14 cellular contexts compared by ENCODE assay signal in genomic region chr3:161915283-161915682, GRCh38.
A peak's percentile ranks its signal among the peaks of the same experiment; 100 is the strongest.
DNase-seq lines count a peak whose midpoint lies in the region; ATAC-seq and TF ChIP-seq lines count a peak whose summit lies in the region.
"Had no signal": no experiment of that assay in that cellular context is flagged by ENCODE, and none has a peak within 500 bp of the region (broad histone marks: within the 10 kb centered on the region; RNA-seq: fewer than 3 reads in every experiment).

No MANE protein-coding gene starts in this region.

- H3K9me3 ChIP-seq in BE2C, result no peaks in the 10 kb centered on the region
- H3K9me3 ChIP-seq: upper lobe of right lung had no signal

- H3K79me2 ChIP-seq in mesendoderm (ENCODE audit: control insufficient read depth, insufficient read depth, low read length), result no peaks in the 10 kb centered on the region

- peak; percentile 33 for ATAC-seq in SK-N-SH treated with all-trans-retinoic acid at 6 μM for 48 hours
- ATAC-seq: natural killer cell treated with Interleukin-12 subunit alpha and Interleukin-12 subunit beta and Interleukin-15 and Interleukin-18, amount 100 ng/mL, for 72 hours; stimulated activated effector memory CD8-positive, alpha-beta T cell treated with anti-CD3 and anti-CD28 coated beads, Interleukin-12 subunit alpha, Interleukin-12 subunit beta, amount 100 ng/mL, for 72 hours had no signal

- no peaks in the 10 kb centered on the region for H3K79me1 ChIP-seq in mesendoderm (ENCODE audit: low read length)

- no peak overlapping the region for H3K4me2 ChIP-seq in mesendoderm (ENCODE audit: low read length)

- DNase-seq in BE2C, result peak; percentile 46
- DNase-seq in NCI-H1092 (lab: John Stamatoyannopoulos, UW), result peak; percentile 31
- DNase-seq in mesendoderm, result no peak
- DNase-seq in DMS79 (lab: John Stamatoyannopoulos, UW), result no peak
- DNase-seq in ureter (ENCODE audit: low spot score), result no peak
- DNase-seq in cerebellar nuclear complex (lab: John Stamatoyannopoulos, UW), result no peak
- DNase-seq in kidney tubule cell (ENCODE audit: low spot score), result no peak
- DNase-seq: activated gamma-delta T cell treated with Interleukin-2 at 50 U/mL for 16 hours; effector memory CD4-positive, alpha-beta T cell; NCI-H2029 treated with DMSO at 0.1 percent for 48 hours; upper lobe of right lung had no signal

- H2AK5ac ChIP-seq in mesendoderm (ENCODE audit: low read length), result no peak overlapping the region

- H3K27ac ChIP-seq in mesendoderm (ENCODE audit: low read depth, low read length), result no peak overlapping the region
- H3K27ac ChIP-seq: upper lobe of right lung had no signal

- no peak overlapping the region for H3K9ac ChIP-seq in mesendoderm (ENCODE audit: low read length)

- peak overlapping the region; percentile 51 for H3K18ac ChIP-seq in mesendoderm (ENCODE audit: low read length)

- TF ChIP-seq CTCF in BE2C (IDR thresholded peaks at IDR 0.05; ENCODE audit: low read depth, low read length), result no peak

- no peak overlapping the region for H4K8ac ChIP-seq in mesendoderm (ENCODE audit: low read depth, low read length)

- no peaks in the 10 kb centered on the region for H3K36me3 ChIP-seq in BE2C
- no peaks in the 10 kb centered on the region for H3K36me3 ChIP-seq in mesendoderm (ENCODE audit: control insufficient read depth, insufficient read depth, low read length)
- H3K36me3 ChIP-seq: upper lobe of right lung had no signal

- H3K4ac ChIP-seq in mesendoderm (ENCODE audit: low read depth, low read length), result no peak overlapping the region

- H3K4me1 ChIP-seq in BE2C (peaks cover 12% of the 10 kb centered on the region), mesendoderm (ENCODE audit: control insufficient read depth, low read depth, low read length) (no peaks in the 10 kb centered on the region)
- H3K4me1 ChIP-seq: upper lobe of right lung had no signal

- H3K27me3 ChIP-seq in BE2C (no peaks in the 10 kb centered on the region), mesendoderm (ENCODE audit: insufficient read depth, low read length, poor library complexity) (no peaks in the 10 kb centered on the region)
- H3K27me3 ChIP-seq: upper lobe of right lung had no signal

- WGBS in mesendoderm (ENCODE audit: extremely low coverage, insufficient coverage, low lambda C conversion rate), result no CpG with 5 or more reads among the region's 4 CpGs

- peak overlapping the region; percentile 56 for H3K4me3 ChIP-seq in BE2C (ENCODE audit: low read depth, low read length)
- no peak overlapping the region for H3K4me3 ChIP-seq in mesendoderm (ENCODE audit: low read length)
- H3K4me3 ChIP-seq: upper lobe of right lung had no signal

- H2BK120ac ChIP-seq in mesendoderm (ENCODE audit: low read depth, low read length), result no peak overlapping the region

- H4K5ac ChIP-seq in mesendoderm (ENCODE audit: low read length), result no peak overlapping the region

- H2BK5ac ChIP-seq in mesendoderm (ENCODE audit: low read length), result no peak overlapping the region

- H3K23ac ChIP-seq in mesendoderm (ENCODE audit: low read length), result no peak overlapping the region

- no peak overlapping the region for H3K56ac ChIP-seq in mesendoderm (ENCODE audit: low read length)

- H2BK15ac ChIP-seq in mesendoderm (replicated peaks; ENCODE audit: low read depth), result no peak overlapping the region

TF ChIP-seq in SK-N-SH treated with all-trans-retinoic acid at 6 μM for 48 hours, 23 proteins besides CTCF, POLR2A, EP300 and RAD21:
- TF ChIP-seq GLIS3 (CRISPR knock-in tag; IDR thresholded peaks at IDR 0.05) (no peak), PPARA (CRISPR knock-in tag; IDR thresholded peaks at IDR 0.05; ENCODE audit: borderline replicate concordance) (no peak), ZC3H10 (CRISPR knock-in tag; IDR thresholded peaks at IDR 0.05) (no peak), CSRNP3 (CRISPR knock-in tag; IDR thresholded peaks at IDR 0.05) (no peak), CSDC2 (CRISPR knock-in tag; IDR thresholded peaks at IDR 0.05) (no peak), ZNF70 (CRISPR knock-in tag; IDR thresholded peaks at IDR 0.05) (no peak), TSHZ2 (CRISPR knock-in tag; IDR thresholded peaks at IDR 0.05) (no peak), TCF4 (CRISPR knock-in tag; IDR thresholded peaks at IDR 0.05; ENCODE audit: borderline replicate concordance) (no peak), ZFP30 (CRISPR knock-in tag; IDR thresholded peaks at IDR 0.05) (no peak), ISL1 (CRISPR knock-in tag; IDR thresholded peaks at IDR 0.05) (no peak), CREB5 (CRISPR knock-in tag; IDR thresholded peaks at IDR 0.05; ENCODE audit: low read depth) (no peak), ZNF565 (CRISPR knock-in tag; conservative IDR thresholded peaks at IDR 0.05; ENCODE audit: low read depth) (no peak), BACH2 (CRISPR knock-in tag; IDR thresholded peaks at IDR 0.05; ENCODE audit: borderline replicate concordance) (no peak), POU6F1 (CRISPR knock-in tag; IDR thresholded peaks at IDR 0.05; ENCODE audit: borderline replicate concordance, low read depth) (no peak)

Comparison
In these comparisons a context has a peak if more than half of its experiments do, and no peak if none do; other contexts are left out.
1. DNase-seq: peak in BE2C (single experiment) and NCI-H1092 (single experiment); none in mesendoderm (single experiment), DMS79 (single experiment), ureter (single experiment), cerebellar nuclear complex (0 of 2) and kidney tubule cell (single experiment).